8 cellular contexts compared by ENCODE assay signal in genomic region chr7:23012797-23013714, GRCh38. TPM values are rescaled to one million over a fixed set of nuclear protein-coding genes. Genes with fewer than 3 reads are reported as not detected.
A peak's percentile ranks its signal among the peaks of the same experiment; 100 is the strongest.
DNase-seq lines count a peak whose midpoint lies in the region; ATAC-seq, FAIRE-seq and TF ChIP-seq lines count a peak whose summit lies in the region.

No MANE protein-coding gene starts in this region.

- BruUV-seq in PC-9 (replicated peaks; lab: Mats Ljungman, UMichigan) = no TSS peak

- DNase-seq in CD4-positive, alpha-beta T cell = peak in 6 of 10 experiments; percentile 2 to 38 (median 6)
- DNase-seq in PC-9 (peak; percentile 33 to 40), bronchial epithelial cell (ENCODE audit: low read depth) (no peak), left lung (peak; percentile 48 to 88), stomach (no peak), NCI-H1048 (lab: John Stamatoyannopoulos, UW) (no peak)

- peak overlapping the region; percentile 58 for H3K4me3 ChIP-seq in PC-9
- H3K4me3 ChIP-seq in bronchial epithelial cell (ENCODE audit: low read depth, low read length) = peak overlapping the region; percentile 75
- H3K4me3 ChIP-seq in left lung = peak overlapping the region; percentile 73 to 76
- H3K4me3 ChIP-seq in stomach = peak overlapping the region; percentile 74 to 97 (median 89)

- no peak for ATAC-seq in CD4-positive, alpha-beta T cell (ENCODE audit: poor library complexity)
- peak; percentile 0 for ATAC-seq in GM18519 (IDR thresholded peaks at IDR 0.05; ENCODE audit: low FRiP score, unreplicated experiment)
- ATAC-seq in HG03097 (IDR thresholded peaks at IDR 0.05; ENCODE audit: low FRiP score, unreplicated experiment) = peak; percentile 2
- ATAC-seq in left lung = peak; percentile 29

- 1% methylated on average over 25 to 52 of the region's 52 CpGs for WGBS in stomach, 5 donors

- H3K27me3 Mint-ChIP-seq in CD4-positive, alpha-beta T cell = no peaks in the 10 kb centered on the region

- no peaks in the 10 kb centered on the region for H3K27me3 ChIP-seq in CD4-positive, alpha-beta T cell (ENCODE audit: control insufficient read depth, insufficient read depth, low read length)
- no peaks in the 10 kb centered on the region for H3K27me3 ChIP-seq in PC-9 (ENCODE audit: insufficient read depth, low read depth)
- no peaks in the 10 kb centered on the region for H3K27me3 ChIP-seq in bronchial epithelial cell (ENCODE audit: control insufficient read depth, insufficient read depth, low read length)
- H3K27me3 ChIP-seq in left lung = no peaks in the 10 kb centered on the region
- H3K27me3 ChIP-seq in stomach = peaks cover 0 to 3% (median 0%) of the 10 kb centered on the region in 3 donors

- peaks cover 12% of the 10 kb centered on the region; the same call in 1 of the 2 replicates for H3K79me2 ChIP-seq in PC-9 (ENCODE audit: low read depth)

- H3K9me3 Mint-ChIP-seq in CD4-positive, alpha-beta T cell = no peaks in the 10 kb centered on the region

- no peak overlapping the region for H3K4me3 Mint-ChIP-seq in CD4-positive, alpha-beta T cell

- H3K4me1 ChIP-seq in PC-9 (replicated peaks; ENCODE audit: insufficient read depth) (peaks cover 11% of the 10 kb centered on the region), left lung (peaks cover 4 to 62% of the 10 kb centered on the region in 2 donors), stomach (peaks cover 7 to 42% (median 25%) of the 10 kb centered on the region in 4 donors)

- POLR2A ChIA-PET in CD4-positive, alpha-beta T cell (lab: Charles Lee) = interaction anchor here (1.0 to 1.7 kb wide), 7 partner anchors 9 to 286 kb away, joined by 3 to 8 read pairs (median 3); partner anchors contain the start of genes KLHL7 and MALSU1
- POLR2A ChIA-PET in PC-9 (lab: Charles Lee; ENCODE audit: unreplicated experiment) = interaction anchor here (0.6 to 0.7 kb wide), 3 partner anchors 44 to 1067 kb away, joined by 3 to 11 read pairs (median 5); no protein-coding TSS in a partner anchor

- no peaks in the 10 kb centered on the region for H3K9me2 ChIP-seq in PC-9 (ENCODE audit: insufficient read depth)

- H3K36me3 ChIP-seq in PC-9 (ENCODE audit: low read depth) = no peaks in the 10 kb centered on the region
- no peaks in the 10 kb centered on the region for H3K36me3 ChIP-seq in bronchial epithelial cell (ENCODE audit: control insufficient read depth, insufficient read depth, low read length)
- no peaks in the 10 kb centered on the region for H3K36me3 ChIP-seq in left lung
- H3K36me3 ChIP-seq in stomach = no peaks in the 10 kb centered on the region

- H3F3A ChIP-seq in PC-9 (ENCODE audit: insufficient read depth, low read depth) = no peaks in the 10 kb centered on the region

- no peak for TF ChIP-seq CTCF in CD4-positive, alpha-beta T cell (IDR thresholded peaks at IDR 0.05)
- no peak for TF ChIP-seq CTCF in PC-9 (conservative IDR thresholded peaks at IDR 0.05)
- TF ChIP-seq CTCF in bronchial epithelial cell (IDR thresholded peaks at IDR 0.05; ENCODE audit: insufficient read depth, low read length, severe bottlenecking) = no peak
- no peak for TF ChIP-seq CTCF in left lung (IDR thresholded peaks at IDR 0.05)
- no peak for TF ChIP-seq CTCF in stomach (IDR thresholded peaks at IDR 0.05)

- peaks cover 5% of the 10 kb centered on the region for H3K36me3 Mint-ChIP-seq in CD4-positive, alpha-beta T cell (ENCODE audit: low read depth)

- peaks cover 24% of the 10 kb centered on the region for H3K4me1 Mint-ChIP-seq in CD4-positive, alpha-beta T cell (ENCODE audit: low read depth)

- peak overlapping the region; percentile 94 for H2AFZ ChIP-seq in PC-9

- H3K9me3 ChIP-seq in CD4-positive, alpha-beta T cell (ENCODE audit: control insufficient read depth, low read length) = no peaks in the 10 kb centered on the region
- H3K9me3 ChIP-seq in PC-9 (ENCODE audit: insufficient read depth, low read depth) = no peaks in the 10 kb centered on the region
- H3K9me3 ChIP-seq in left lung = no peaks in the 10 kb centered on the region
- no peaks in the 10 kb centered on the region for H3K9me3 ChIP-seq in stomach

- intact Hi-C loops in CD4-positive, alpha-beta T cell (cut with DNase I, micrococcal nuclease) = loop anchor here (2.0 to 10.0 kb wide), 9 partner anchors 94 to 1588 kb away; partner anchors contain the start of genes TOMM7 (in 2 of the 2), CCDC126 (in 1 of the 2), IGF2BP3 (in 1 of the 2) and KLHL7 (in 1 of the 2)
- intact Hi-C loops in PC-9 (cut with micrococcal nuclease; ENCODE audit: unreplicated experiment) = loop anchor here (5.0 kb wide), 3 partner anchors 94 to 451 kb away; partner anchors contain the start of gene KLHL7
- intact Hi-C loops in left lung (cut with DNase I) = no loop called here
- intact Hi-C loops in stomach (cut with DNase I; ENCODE audit: low total_unique reads) = no loop called here

- no peak for TF ChIP-seq POLR2A in stomach (IDR thresholded peaks at IDR 0.05)

- no peak overlapping the region for H3K27ac Mint-ChIP-seq in CD4-positive, alpha-beta T cell

- CTCF ChIA-PET in CD4-positive, alpha-beta T cell (lab: Charles Lee) = interaction anchor here (0.7 to 1.1 kb wide), 3 partner anchors 11 to 43 kb away, joined by 3 to 6 read pairs (median 3); no protein-coding TSS in a partner anchor
- CTCF ChIA-PET in PC-9 (lab: Charles Lee) = interaction anchor here (0.7 kb wide), 2 partner anchors 10 to 452 kb away, joined by 4 read pairs; no protein-coding TSS in a partner anchor

- peak overlapping the region; percentile 80 for H3K4me2 ChIP-seq in PC-9

- no peaks in the 10 kb centered on the region for H4K20me1 ChIP-seq in PC-9 (ENCODE audit: insufficient read depth)

- FAIRE-seq in bronchial epithelial cell (lab: Jason Lieb, UNC) = no peak

- TF ChIP-seq EP300 in stomach (IDR thresholded peaks at IDR 0.05) = no peak

- H3K27ac ChIP-seq in CD4-positive, alpha-beta T cell (ENCODE audit: low read depth, low read length) = no peak overlapping the region
- H3K27ac ChIP-seq in PC-9 = no peak overlapping the region
- H3K27ac ChIP-seq in left lung = peak overlapping the region; percentile 75 to 86
- H3K27ac ChIP-seq in stomach = peak overlapping the region; percentile 76 to 89 (median 79)

RNA-seq across cellular contexts. Expression of gene HYCC1, which starts 0.9 kb away (rescaled TPM):
- 10 to 100 TPM; 12.4 to 13.1 TPM for total RNA-seq in CD4-positive, alpha-beta T cell
- total RNA-seq in PC-9 (2021) = 25.1 and 28.2 TPM in 2 replicates
- total RNA-seq in bronchial epithelial cell = 19.7 and 20.5 TPM in 2 replicates
- total RNA-seq in left lung = 10 to 100 TPM; 54.5 to 59.4 TPM
- 10 to 100 TPM in 2 of 5 donors, 1 to 10 TPM in 2, under 1 TPM in 1; 0.58 to 32.9 (median 5.4) TPM for total RNA-seq in stomach
- 1 to 10 TPM; 2.6 to 7.7 (median 2.7) TPM for polyA plus RNA-seq in stomach

Comparison
In these comparisons a context has a peak if more than half of its experiments do, and no peak if none do; other contexts are left out.
1. DNase-seq: peak in CD4-positive, alpha-beta T cell (6 of 10), PC-9 (2 of 2) and left lung (2 of 2); none in bronchial epithelial cell (single experiment), stomach (single experiment) and NCI-H1048 (single experiment).
2. H3K27ac ChIP-seq: peak in left lung (2 of 2) and stomach (5 of 5); none in CD4-positive, alpha-beta T cell (single experiment) and PC-9 (single experiment).
3. intact Hi-C loops: an anchor here in CD4-positive, alpha-beta T cell (2.0 to 10.0 kb wide) and PC-9 (5.0 kb wide); none called in left lung and stomach.
4. Peak in every context shown above with its lines, with median percentiles within 50 percentile points of each other: H3K4me3 ChIP-seq.